In the genomic region with DNA sequence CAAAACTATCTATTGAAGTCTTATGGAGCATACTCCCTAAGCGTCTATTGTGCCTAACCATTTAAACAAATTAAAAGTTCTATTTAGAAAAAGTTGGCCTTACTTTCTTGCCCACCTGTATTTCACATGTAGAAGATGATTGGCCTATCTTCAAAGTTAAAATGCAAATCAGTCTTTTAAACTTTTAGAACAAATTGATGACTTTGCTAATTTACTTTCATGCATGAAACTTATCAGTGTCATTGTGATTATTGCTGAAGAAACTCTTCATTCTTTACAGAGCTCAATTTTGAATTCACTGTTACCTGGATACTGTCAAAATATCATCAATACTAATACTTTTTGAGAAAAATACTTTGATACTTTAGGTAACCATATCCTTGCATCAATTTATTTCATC, we compare ENCODE assay signal across 8 cellular contexts.
"Had no signal": no experiment of that assay in that cellular context is flagged by ENCODE, and none has a peak within 500 bp of the region (broad histone marks: within the 10 kb centered on the region; RNA-seq: fewer than 3 reads in every experiment).

No MANE protein-coding gene starts in this region.

- DNase-seq: H9, HCEC 1CT, KBM-7 had no signal

- H2AFZ ChIP-seq: GM23338 had no signal

- FAIRE-seq: H1, H54, HTR-8/SVneo had no signal

- H3K4me1 Mint-ChIP-seq: GM23338, H9 had no signal

- H3K27ac Mint-ChIP-seq: GM23338, H9 had no signal

- H3K9me3 Mint-ChIP-seq: GM23338 had no signal

- H3K9ac ChIP-seq: KMS-11 had no signal

- H3K4me3 ChIP-seq: GM23338 had no signal

- H3K4me3 Mint-ChIP-seq: GM23338, H9 had no signal

- H3K4me2 ChIP-seq: GM23338, KMS-11 had no signal

- H3K27ac ChIP-seq: KMS-11 had no signal

- ATAC-seq: GM23338 had no signal
